In genomic region chr10:94103902-94104301, GRCh38 we compare ENCODE assay signal across 1 cellular context.
TF ChIP-seq lines count a peak whose summit lies in the region.

No MANE protein-coding gene starts in this region.

TF ChIP-seq in IMR-90, 13 proteins besides CTCF, POLR2A, EP300 and RAD21 (continued from another document):
- TF ChIP-seq USF2 (IDR thresholded peaks at IDR 0.05; ENCODE audit: low read depth, low read length) (peak; percentile 48; the same call in 1 of the 2 replicates), CHD1 (IDR thresholded peaks at IDR 0.05; ENCODE audit: low read depth, low read length) (no peak), SMC3 (IDR thresholded peaks at IDR 0.05; ENCODE audit: low read depth, low read length) (no peak)
